10 cellular contexts compared by ENCODE assay signal in the genomic region with DNA sequence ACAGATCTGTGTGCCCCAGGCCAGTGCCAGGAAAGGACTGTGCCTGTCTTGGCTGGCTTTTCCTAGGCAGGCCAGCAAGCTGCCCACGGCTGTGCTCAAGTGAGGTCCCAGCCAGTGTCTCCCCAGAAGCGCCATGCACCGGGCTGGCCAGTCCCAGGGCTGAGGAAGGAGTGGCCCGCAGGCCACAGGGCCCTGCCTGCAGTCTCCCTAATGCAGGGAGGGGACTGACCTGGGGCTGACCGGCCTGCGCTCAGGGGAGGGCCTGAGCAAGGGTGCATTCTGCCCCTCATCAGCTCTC.
"Had no signal": no experiment of that assay in that cellular context is flagged by ENCODE, and none has a peak within 500 bp of the region (broad histone marks: within the 10 kb centered on the region; RNA-seq: fewer than 3 reads in every experiment).

No MANE protein-coding gene starts in this region.

- H3K9ac ChIP-seq: GM23248 had no signal

- H2AFZ ChIP-seq: GM23248 had no signal

- H3K4me3 Mint-ChIP-seq: HFFc6 had no signal

- ATAC-seq: HCT116, K562 had no signal

- H3K27ac Mint-ChIP-seq: HFFc6 had no signal

- H3K9me3 ChIP-seq: HAP-1 had no signal

- H3K4me1 ChIP-seq: HAP-1 had no signal

- H3K4me3 ChIP-seq: GM23248, HAP-1, K562 had no signal

- H3K27ac ChIP-seq: GM23248, HL-60 had no signal

- DNase-seq: GM23248, GOT3, H7, HFFc6, IMR-90, KG1 had no signal
